In genomic region chr12:77438639-77439038, GRCh38 we compare ENCODE assay signal across 22 cellular contexts.
DNase-seq lines count a peak whose midpoint lies in the region; ATAC-seq, FAIRE-seq and TF ChIP-seq lines count a peak whose summit lies in the region.
"Had no signal": no experiment of that assay in that cellular context is flagged by ENCODE, and none has a peak within 500 bp of the region (broad histone marks: within the 10 kb centered on the region; RNA-seq: fewer than 3 reads in every experiment).

No MANE protein-coding gene starts in this region.

- no peak overlapping the region for H3K23ac ChIP-seq in H1 (ENCODE audit: insufficient read length)

- BruUV-seq in HepG2 (replicated peaks; lab: Mats Ljungman, UMichigan), result no TSS peak

- TF ChIP-seq EP300 in HepG2 (IDR thresholded peaks at IDR 0.05; ENCODE audit: low read depth in 2 of 2, low read length in 2 of 2) (no peak), HepG2 (CRISPR knock-in tag; IDR thresholded peaks at IDR 0.05; ENCODE audit: borderline replicate concordance) (no peak), H1 (IDR thresholded peaks at IDR 0.05; ENCODE audit: borderline replicate concordance in 1 of 2, low read depth in 2 of 2, low read length in 2 of 2) (no peak)

- no peak overlapping the region for H2BK5ac ChIP-seq in H1 (ENCODE audit: low read depth, low read length)

- H3K27ac ChIP-seq in HepG2 (ENCODE audit: extremely low read length, insufficient read depth, low read length) (no peak overlapping the region), right lobe of liver (no peak overlapping the region), astrocyte (ENCODE audit: low read depth, low read length) (no peak overlapping the region), H1 (ENCODE audit: low read depth, low read length) (no peak overlapping the region)
- H3K27ac ChIP-seq: 22Rv1; BLaER1 treated with 17β-estradiol and CSF1 and Interleukin-3, amounts not matched to agents 10 nM and 100 nM; C4-2B had no signal

- H3K27me3 ChIP-seq in HepG2 (ENCODE audit: control insufficient read depth in 1 of 2, insufficient read depth in 2 of 2, low read length in 2 of 2) (no peaks in the 10 kb centered on the region), right lobe of liver (no peaks in the 10 kb centered on the region), astrocyte (ENCODE audit: insufficient read depth, low read length) (no peaks in the 10 kb centered on the region), H1 (replicated peaks in 1 of 4; ENCODE audit: control insufficient read depth in 3 of 4, extremely low read depth in 1 of 4, insufficient read depth in 3 of 4, low read length in 3 of 4) (no peaks in the 10 kb centered on the region)
- H3K27me3 ChIP-seq: BLaER1 treated with 17β-estradiol and CSF1 and Interleukin-3, amounts not matched to agents 10 nM and 100 nM had no signal

- ATAC-seq in HepG2, result no peak
- ATAC-seq in right lobe of liver, result no peak
- no peak for ATAC-seq in GM21576 (IDR thresholded peaks at IDR 0.05; ENCODE audit: unreplicated experiment)
- ATAC-seq: CD8-positive, alpha-beta T cell had no signal

- no peak for FAIRE-seq in HepG2 (lab: Jason Lieb, UNC)
- peak; percentile 17 for FAIRE-seq in astrocyte (lab: Jason Lieb, UNC)
- FAIRE-seq in H1 (lab: Jason Lieb, UNC), result no peak
- FAIRE-seq: D721Med, G401.6, GM12891, GM19239 had no signal

- H3K27me3 Mint-ChIP-seq in astrocyte (ENCODE audit: low read depth, unreplicated experiment), result no peaks in the 10 kb centered on the region
- H3K27me3 Mint-ChIP-seq: B cell; CD4-positive, alpha-beta T cell had no signal

- no peaks in the 10 kb centered on the region for H3K36me3 Mint-ChIP-seq in astrocyte (ENCODE audit: low read depth, unreplicated experiment)
- H3K36me3 Mint-ChIP-seq: CD8-positive, alpha-beta T cell had no signal

- no peak overlapping the region for H3K14ac ChIP-seq in H1 (ENCODE audit: insufficient read length)

- H2AFZ ChIP-seq in HepG2 (ENCODE audit: low read length), result no peak overlapping the region
- H2AFZ ChIP-seq in astrocyte (ENCODE audit: low read depth, low read length), result no peak overlapping the region
- H2AFZ ChIP-seq in H1 (ENCODE audit: low read length), result no peak overlapping the region

- H3K9me3 Mint-ChIP-seq in astrocyte (ENCODE audit: unreplicated experiment), result no peaks in the 10 kb centered on the region

- no peak for TF ChIP-seq POLR2A in HepG2 (IDR thresholded peaks at IDR 0.05; ENCODE audit: insufficient read depth in 1 of 2, low read depth in 2 of 2, low read length in 2 of 2)
- TF ChIP-seq POLR2A in right lobe of liver (IDR thresholded peaks at IDR 0.05), result no peak
- no peak for TF ChIP-seq POLR2A in H1 (IDR thresholded peaks at IDR 0.05; ENCODE audit: control extremely low read depth in 1 of 2, low read depth in 2 of 2, low read length in 2 of 2)

- H3K4ac ChIP-seq in H1 (replicated peaks; ENCODE audit: insufficient read length, low read depth, low read length), result no peak overlapping the region

- TF ChIP-seq RAD21 in HepG2 (CRISPR knock-in tag; IDR thresholded peaks at IDR 0.05) (no peak), H1 (IDR thresholded peaks at IDR 0.05 in 1 of 2, conservative IDR thresholded peaks at IDR 0.05 in 1 of 2; ENCODE audit: low read depth in 2 of 2, low read length in 2 of 2) (no peak)

- no peak overlapping the region for H3K27ac Mint-ChIP-seq in astrocyte (ENCODE audit: unreplicated experiment)
- H3K27ac Mint-ChIP-seq: B cell; CD4-positive, alpha-beta T cell; CD8-positive, alpha-beta T cell had no signal

- no peak overlapping the region for H2BK15ac ChIP-seq in H1 (ENCODE audit: low read length)

- H3K9me3 ChIP-seq in HepG2 (ENCODE audit: low read length) (no peaks in the 10 kb centered on the region), right lobe of liver (no peaks in the 10 kb centered on the region), astrocyte (ENCODE audit: insufficient read depth, low read depth, low read length) (no peaks in the 10 kb centered on the region), H1 (ENCODE audit: insufficient read depth in 2 of 2, low read depth in 1 of 2, low read length in 1 of 2) (no peaks in the 10 kb centered on the region)
- H3K9me3 ChIP-seq: BLaER1 treated with 17β-estradiol and CSF1 and Interleukin-3, amounts not matched to agents 10 nM and 100 nM; Caco-2 had no signal

- H4K91ac ChIP-seq in H1 (replicated peaks; ENCODE audit: insufficient read length, low read length), result no peak overlapping the region

- POLR2A ChIA-PET in HepG2 (lab: Yijun Ruan, JAX), result no interaction called here
- POLR2A ChIA-PET in H1 (lab: Charles Lee; ENCODE audit: partially characterized antibody), result no interaction called here

- H4K20me1 ChIP-seq in HepG2 (ENCODE audit: insufficient read depth, low read length), result no peaks in the 10 kb centered on the region
- no peaks in the 10 kb centered on the region for H4K20me1 ChIP-seq in astrocyte (ENCODE audit: insufficient read depth, low read length)
- no peaks in the 10 kb centered on the region for H4K20me1 ChIP-seq in H1 (replicated peaks in 1 of 2; ENCODE audit: control insufficient read depth in 1 of 2, insufficient read depth in 2 of 2, low read length in 2 of 2)
- H4K20me1 ChIP-seq: BLaER1 treated with 17β-estradiol and CSF1 and Interleukin-3, amounts not matched to agents 10 nM and 100 nM had no signal

- in situ Hi-C loops in HepG2 (cut with HindIII; ENCODE audit: extremely low pct_ligation_motif_present, low pct_unique_long_range_greater_than_20kb), result no loop called here

- H4K5ac ChIP-seq in H1 (ENCODE audit: insufficient read length, low read depth, low read length), result no peak overlapping the region

- no peak for DNase-seq in HepG2 (ENCODE audit: low spot score)
- no peak for DNase-seq in right lobe of liver
- DNase-seq in astrocyte (ENCODE audit: low read depth), result no peak
- DNase-seq in H1 (ENCODE audit: low read depth in 1 of 2, low spot score in 2 of 2), result no peak
- no peak for DNase-seq in anterior cingulate cortex (lab: John Stamatoyannopoulos, UW)
- DNase-seq: ACHN; AML-193; Caco-2; Calu3; CD4-positive, alpha-beta T cell; CD8-positive, alpha-beta T cell; DMS79 treated with DMSO at 0.1 percent for 48 hours; GF-D8 had no signal

- H3K79me1 ChIP-seq in H1 (ENCODE audit: low read depth, low read length), result no peaks in the 10 kb centered on the region

- H3K4me1 Mint-ChIP-seq in astrocyte (ENCODE audit: low read depth, unreplicated experiment), result peaks cover 22% of the 10 kb centered on the region
- H3K4me1 Mint-ChIP-seq: B cell had no signal

- CTCF ChIA-PET in HepG2 (lab: Yijun Ruan, JAX; ENCODE audit: low intra/inter-chr PET ratio, low total read pairs) (no interaction called here), H1 (lab: Charles Lee; ENCODE audit: partially characterized antibody) (no interaction called here)

- H4K8ac ChIP-seq in H1 (ENCODE audit: extremely low read depth, insufficient read depth, low read length), result no peak overlapping the region

- no peak overlapping the region for H2AK5ac ChIP-seq in H1 (ENCODE audit: low read depth, low read length)

- H3K4me2 ChIP-seq in HepG2 (ENCODE audit: low read depth, low read length) (no peak overlapping the region), astrocyte (ENCODE audit: low read length) (no peak overlapping the region), H1 (ENCODE audit: insufficient read depth in 1 of 2, low read depth in 2 of 2, low read length in 2 of 2) (no peak overlapping the region)

- H3K36me3 ChIP-seq in HepG2 (replicated peaks in 1 of 2; ENCODE audit: control insufficient read depth in 1 of 2, insufficient read depth in 2 of 2, low read length in 2 of 2) (no peaks in the 10 kb centered on the region), right lobe of liver (no peaks in the 10 kb centered on the region), astrocyte (ENCODE audit: insufficient read depth, low read length) (no peaks in the 10 kb centered on the region), H1 (ENCODE audit: control insufficient read depth in 2 of 4, insufficient read depth in 4 of 4, low read length in 3 of 4) (no peaks in the 10 kb centered on the region)
- H3K36me3 ChIP-seq: BLaER1 treated with 17β-estradiol and CSF1 and Interleukin-3, amounts not matched to agents 10 nM and 100 nM had no signal

- H3K9ac ChIP-seq in HepG2 (ENCODE audit: insufficient read depth, low read depth, low read length) (no peak overlapping the region), astrocyte (ENCODE audit: low read length) (no peak overlapping the region), H1 (replicated peaks in 1 of 4; ENCODE audit: extremely low read depth in 1 of 4, low read depth in 3 of 4, low read length in 3 of 4) (no peak overlapping the region)
- H3K9ac ChIP-seq: BLaER1 treated with 17β-estradiol and CSF1 and Interleukin-3, amounts not matched to agents 10 nM and 100 nM had no signal

- H3K4me3 Mint-ChIP-seq in astrocyte (ENCODE audit: unreplicated experiment), result no peak overlapping the region
- H3K4me3 Mint-ChIP-seq: B cell; CD4-positive, alpha-beta T cell; CD8-positive, alpha-beta T cell had no signal

- H3K56ac ChIP-seq in H1 (replicated peaks; ENCODE audit: insufficient read length, low read depth, low read length), result no peak overlapping the region

- H2BK120ac ChIP-seq in H1 (replicated peaks; ENCODE audit: low read depth, low read length), result no peak overlapping the region

- H3K4me1 ChIP-seq in HepG2 (ENCODE audit: insufficient read depth, low read length) (no peaks in the 10 kb centered on the region), right lobe of liver (no peaks in the 10 kb centered on the region), astrocyte (ENCODE audit: insufficient read depth, low read length) (no peaks in the 10 kb centered on the region), H1 (replicated peaks in 1 of 4; ENCODE audit: control insufficient read depth in 3 of 4, insufficient read depth in 4 of 4, low read length in 3 of 4) (no peaks in the 10 kb centered on the region; a peak in 1 of 7 replicates)
- H3K4me1 ChIP-seq: Caco-2 had no signal

- no peak overlapping the region for H2BK20ac ChIP-seq in H1 (ENCODE audit: low read length)

- no peak overlapping the region for H3K4me3 ChIP-seq in HepG2 (replicated peaks in 1 of 3; ENCODE audit: insufficient read depth in 1 of 3, low read depth in 2 of 3, low read length in 3 of 3)
- H3K4me3 ChIP-seq in right lobe of liver, result no peak overlapping the region
- H3K4me3 ChIP-seq in astrocyte (ENCODE audit: insufficient read depth, low read depth, low read length), result no peak overlapping the region
- H3K4me3 ChIP-seq in H1 (ENCODE audit: extremely low read depth in 1 of 4, insufficient read depth in 2 of 4, low read depth in 3 of 4, low read length in 4 of 4), result no peak overlapping the region
- H3K4me3 ChIP-seq: BLaER1 treated with 17β-estradiol and CSF1 and Interleukin-3, amounts not matched to agents 10 nM and 100 nM had no signal

- intact Hi-C loops in HepG2 (cut with micrococcal nuclease; ENCODE audit: unreplicated experiment), result no loop called here
- intact Hi-C loops in right lobe of liver (cut with DNase I), result no loop called here

- H3K23me2 ChIP-seq in H1 (ENCODE audit: low read depth, low read length), result no peaks in the 10 kb centered on the region

- H2BK12ac ChIP-seq in H1 (ENCODE audit: low read depth, low read length), result no peak overlapping the region

- no peak overlapping the region for H3K18ac ChIP-seq in H1 (ENCODE audit: extremely low read depth, low read length)

- H3K79me2 ChIP-seq in HepG2 (ENCODE audit: insufficient read depth, low read length) (no peaks in the 10 kb centered on the region), astrocyte (ENCODE audit: insufficient read depth, low read length) (no peaks in the 10 kb centered on the region), H1 (ENCODE audit: control insufficient read depth in 1 of 2, insufficient read depth in 2 of 2, low read length in 2 of 2) (no peaks in the 10 kb centered on the region)

- no peak for TF ChIP-seq CTCF in HepG2 (CRISPR knock-in tag; IDR thresholded peaks at IDR 0.05)
- no peak for TF ChIP-seq CTCF in right lobe of liver (IDR thresholded peaks at IDR 0.05)
- TF ChIP-seq CTCF in astrocyte (IDR thresholded peaks at IDR 0.05; ENCODE audit: insufficient read depth, low read depth, low read length), result no peak
- TF ChIP-seq CTCF in H1 (IDR thresholded peaks at IDR 0.05; ENCODE audit: control extremely low read depth in 1 of 3, insufficient read depth in 1 of 3, low read depth in 1 of 3, low read length in 3 of 3), result no peak

Comparison
In these comparisons a context has a peak if more than half of its experiments do, and no peak if none do; other contexts are left out.
1. Of the 41 proteins assayed by ChIP-seq in both HepG2 and H1: peak only in HepG2: none; only in H1: none; in both: MAFK; in neither: 40.